8 cellular contexts compared by ENCODE assay signal in genomic region chr1:233295775-233296322, GRCh38. TPM values are rescaled to one million over a fixed set of nuclear protein-coding genes. Genes with fewer than 3 reads are reported as not detected.
DNase-seq lines count a peak whose midpoint lies in the region; ATAC-seq and TF ChIP-seq lines count a peak whose summit lies in the region.

No MANE protein-coding gene starts in this region.

- no peaks in the 10 kb centered on the region for H3K27me3 ChIP-seq in gastroesophageal sphincter
- H3K27me3 ChIP-seq in spleen (replicated peaks in 1 of 7): peaks cover 0 to 22% (median 0%) of the 10 kb centered on the region in 7 donors

- H3K4me1 ChIP-seq in gastroesophageal sphincter (peaks cover 0 to 19% (median 0%) of the 10 kb centered on the region in 3 donors), spleen (peaks cover 0 to 38% (median 14%) of the 10 kb centered on the region in 6 donors)

- TF ChIP-seq CTCF in gastroesophageal sphincter (IDR thresholded peaks at IDR 0.05) (no peak), spleen (IDR thresholded peaks at IDR 0.05 in 8 of 11, conservative IDR thresholded peaks at IDR 0.05 in 3 of 11) (no peak)

- H3K4me3 ChIP-seq in gastroesophageal sphincter (peak overlapping the region; percentile 53 to 73), spleen (peak overlapping the region; percentile 53 to 82 (median 69))

- H3K36me3 ChIP-seq in gastroesophageal sphincter (no peaks in the 10 kb centered on the region), spleen (no peaks in the 10 kb centered on the region)

- WGBS in gastroesophageal sphincter (ENCODE audit: low coverage in 1 of 2), 2 donors: 0 to 3% methylated on average over 4 to 8 of the region's 8 CpGs
- 1 to 5% (median 3%) methylated on average over 8 of the region's 8 CpGs for WGBS in spleen, 5 donors

- TF ChIP-seq EP300 in gastroesophageal sphincter (IDR thresholded peaks at IDR 0.05): no peak

- DNase-seq in NCI-H446 treated with DMSO at 0.1 percent for 48 hours (lab: John Stamatoyannopoulos, UW) (peak; percentile 32), NCI-H446 (lab: John Stamatoyannopoulos, UW) (no peak), SK-N-DZ (ENCODE audit: low spot score) (peak; percentile 61), spleen (no peak), glomerular visceral epithelial cell (ENCODE audit: extremely low spot score) (no peak)
- no peak for DNase-seq in effector CD4-positive, alpha-beta T cell

- H3K9me3 ChIP-seq in gastroesophageal sphincter: no peaks in the 10 kb centered on the region
- H3K9me3 ChIP-seq in spleen: no peaks in the 10 kb centered on the region

- intact Hi-C loops in spleen (cut with DNase I; ENCODE audit: low total_unique reads): no loop called here

- TF ChIP-seq POLR2A in gastroesophageal sphincter (IDR thresholded peaks at IDR 0.05) (no peak), spleen (IDR thresholded peaks at IDR 0.05) (no peak)

- H3K27ac ChIP-seq in gastroesophageal sphincter (peak overlapping the region in 2 of 4 donors; percentile 66 to 79), spleen (peak overlapping the region in 4 of 8 donors; percentile 48 to 76 (median 72))

- ATAC-seq in gastroesophageal sphincter (no peak), HG02610 (IDR thresholded peaks at IDR 0.05; ENCODE audit: unreplicated experiment) (no peak)

RNA-seq across cellular contexts. Expression of gene PCNX2, which starts 0.3 kb away (rescaled TPM):
- 6.2 and 8.2 TPM in 2 replicates for polyA plus RNA-seq in SK-N-DZ (2014; cell fraction: cytosol; rRNA removed)
- polyA plus RNA-seq in SK-N-DZ (2014; cell fraction: nucleus; rRNA removed): 13.3 and 38.1 TPM in 2 replicates
- total RNA-seq in gastroesophageal sphincter: 10 to 100 TPM in 2 of 4 donors, 1 to 10 TPM in 2; 5.9 to 21.7 (median 10.3) TPM
- 10 to 100 TPM; 14.2 to 26.5 (median 20.2) TPM for total RNA-seq in spleen
- polyA plus RNA-seq in spleen: 10 to 100 TPM in 1 of 3 donors, 1 to 10 TPM in 2; 4.0 to 11.4 (median 4.4) TPM

RNA-seq across cellular contexts. Expression of gene MAP3K21, which starts 31.7 kb away (rescaled TPM):
- polyA plus RNA-seq in SK-N-DZ (2014; cell fraction: cytosol; rRNA removed): 2.9 and 3.2 TPM in 2 replicates
- 3.7 and 5.5 TPM in 2 replicates for polyA plus RNA-seq in SK-N-DZ (2014; cell fraction: nucleus; rRNA removed)
- total RNA-seq in gastroesophageal sphincter: 1 to 10 TPM in 1 of 4 donors, under 1 TPM in 3; 0.27 to 1.2 (median 0.61) TPM
- 1 to 10 TPM in 5 of 7 donors, under 1 TPM in 2; 0.85 to 4.6 (median 1.5) TPM for total RNA-seq in spleen
- under 1 TPM; 0.38 to 0.67 (median 0.39) TPM for polyA plus RNA-seq in spleen

Comparison
In these comparisons a context has a peak if more than half of its experiments do, and no peak if none do; other contexts are left out.
1. DNase-seq: peak in NCI-H446 treated with DMSO at 0.1 percent for 48 hours (single experiment) and SK-N-DZ (single experiment); none in NCI-H446 (0 of 2), spleen (single experiment), glomerular visceral epithelial cell (single experiment) and effector CD4-positive, alpha-beta T cell (single experiment).